Comparison of ENCODE assay signal across 8 cellular contexts in genomic region chr5:159878988-159879471, GRCh38. TPM values are rescaled to one million over a fixed set of nuclear protein-coding genes. Genes with fewer than 3 reads are reported as not detected.
DNase-seq lines count a peak whose midpoint lies in the region; ATAC-seq and TF ChIP-seq lines count a peak whose summit lies in the region.

No MANE protein-coding gene starts in this region.

- no peak overlapping the region for H3K4me3 ChIP-seq in AG04450 (ENCODE audit: low read depth, low read length)

- DNase-seq in AG04450 (ENCODE audit: low read depth, low spot score) (peak; percentile 39), MV-4-11 (lab: John Stamatoyannopoulos, UW) (peak; percentile 72), dermis blood vessel endothelial cell (peak; percentile 6), lung microvascular endothelial cell (ENCODE audit: low read depth in 2 of 2) (peak; percentile 21 to 70), mesenteric fat pad (ENCODE audit: low spot score) (no peak)
- no peak for DNase-seq in activated CD8-positive, alpha-beta memory T cell treated with anti-CD3 and anti-CD28 coated beads, Interleukin-2, amount 10 ng/mL, durations not matched to agents 7 days and 5 days

- H3K9me3 ChIP-seq in AG04450 (ENCODE audit: control insufficient read depth, insufficient read depth, low read length) = no peaks in the 10 kb centered on the region

- H3K27ac Mint-ChIP-seq in activated CD8-positive, alpha-beta memory T cell treated with anti-CD3 and anti-CD28 coated beads, Interleukin-2, amount 10 ng/mL, durations not matched to agents 7 days and 5 days = no peak overlapping the region

- no peaks in the 10 kb centered on the region for H3K9me3 Mint-ChIP-seq in activated CD8-positive, alpha-beta memory T cell treated with anti-CD3 and anti-CD28 coated beads, Interleukin-2, amount 10 ng/mL, durations not matched to agents 7 days and 5 days (ENCODE audit: low read depth)

- no peak for ATAC-seq in activated CD8-positive, alpha-beta memory T cell treated with anti-CD3 and anti-CD28 coated beads, Interleukin-2, amount 10 ng/mL, durations not matched to agents 7 days and 5 days
- ATAC-seq in HG03095 (IDR thresholded peaks at IDR 0.05; ENCODE audit: unreplicated experiment) (no peak), HG02588 (IDR thresholded peaks at IDR 0.05; ENCODE audit: unreplicated experiment) (no peak)

- H3K4me3 Mint-ChIP-seq in activated CD8-positive, alpha-beta memory T cell treated with anti-CD3 and anti-CD28 coated beads, Interleukin-2, amount 10 ng/mL, durations not matched to agents 7 days and 5 days = no peak overlapping the region

- no peaks in the 10 kb centered on the region for H3K36me3 Mint-ChIP-seq in activated CD8-positive, alpha-beta memory T cell treated with anti-CD3 and anti-CD28 coated beads, Interleukin-2, amount 10 ng/mL, durations not matched to agents 7 days and 5 days

- POLR2A ChIA-PET in AG04450 (lab: Yijun Ruan, JAX) = interaction anchor here (0.9 kb wide), 1 partner anchor 29 kb away, joined by 4 read pairs; no protein-coding TSS in a partner anchor

- no peak for TF ChIP-seq CTCF in AG04450 (IDR thresholded peaks at IDR 0.05; ENCODE audit: low read depth, low read length)

- CTCF ChIA-PET in AG04450 (lab: Charles Lee) = no interaction called here
- CTCF ChIA-PET in activated CD8-positive, alpha-beta memory T cell treated with anti-CD3 and anti-CD28 coated beads, Interleukin-2, amount 10 ng/mL, durations not matched to agents 7 days and 5 days (lab: Charles Lee) = no interaction called here

- H3K27me3 ChIP-seq in AG04450 (ENCODE audit: control insufficient read depth, insufficient read depth, low read length) = no peaks in the 10 kb centered on the region

- peak overlapping the region; percentile 52 for H3K27ac ChIP-seq in AG04450 (ENCODE audit: low read depth, low read length)

- no peaks in the 10 kb centered on the region for H3K4me1 Mint-ChIP-seq in activated CD8-positive, alpha-beta memory T cell treated with anti-CD3 and anti-CD28 coated beads, Interleukin-2, amount 10 ng/mL, durations not matched to agents 7 days and 5 days

- H3K27me3 Mint-ChIP-seq in activated CD8-positive, alpha-beta memory T cell treated with anti-CD3 and anti-CD28 coated beads, Interleukin-2, amount 10 ng/mL, durations not matched to agents 7 days and 5 days = peaks cover 5% of the 10 kb centered on the region

RNA-seq across cellular contexts. Expression of gene ADRA1B, which starts 37.3 kb away (rescaled TPM):
- polyA plus RNA-seq in AG04450 (2011; rRNA removed) = 0.58 and 0.98 TPM in 2 replicates
- 0.87 and 1.4 TPM in 2 replicates for polyA minus RNA-seq in AG04450 (2011; rRNA and poly(A)+ RNA removed)
- total RNA-seq in dermis blood vessel endothelial cell = 0.34 TPM in 1 of 2 replicates, not detected in the other
- total RNA-seq in lung microvascular endothelial cell = under 0.01 and 0.22 TPM in 2 replicates
- total RNA-seq in mesenteric fat pad = 6.6 TPM
- under 1 TPM in 1 of 2 experiments, not detected in 1; 0.49 TPM for total RNA-seq in activated CD8-positive, alpha-beta memory T cell treated with anti-CD3 and anti-CD28 coated beads, Interleukin-2, amount 10 ng/mL, durations not matched to agents 7 days and 5 days

Comparison
In these comparisons a context has a peak if more than half of its experiments do, and no peak if none do; other contexts are left out.
1. DNase-seq: peak in AG04450 (single experiment), MV-4-11 (single experiment), dermis blood vessel endothelial cell (single experiment) and lung microvascular endothelial cell (2 of 2); none in mesenteric fat pad (single experiment) and activated CD8-positive, alpha-beta memory T cell treated with anti-CD3 and anti-CD28 coated beads, Interleukin-2, amount 10 ng/mL, durations not matched to agents 7 days and 5 days (single experiment).